Comparison of ENCODE assay signal across 1 cellular context in genomic region chr9:92669890-92670708, GRCh38.
TF ChIP-seq lines count a peak whose summit lies in the region.

IPPK (minus strand) TSS chr9:92670131; CDS start chr9:92669988, 143 bp downstream.

TF ChIP-seq in HepG2, 621 proteins besides CTCF, POLR2A, EP300 and RAD21 (continued from another document and continues in another):
- TF ChIP-seq ZNF552 (CRISPR knock-in tag; IDR thresholded peaks at IDR 0.05; ENCODE audit: borderline replicate concordance) (no peak; the same call in 1 of the 2 replicates), ISL2 (CRISPR knock-in tag; IDR thresholded peaks at IDR 0.05) (peak; percentile 77), SP140L (CRISPR knock-in tag; IDR thresholded peaks at IDR 0.05; ENCODE audit: borderline replicate concordance) (no peak), HNRNPK (IDR thresholded peaks at IDR 0.05; ENCODE audit: low read depth, low read length, poor library complexity, severe bottlenecking) (peak; percentile 65), ZNF782 (CRISPR knock-in tag; IDR thresholded peaks at IDR 0.05; ENCODE audit: borderline replicate concordance) (no peak), TEAD3 (CRISPR knock-in tag; optimal IDR thresholded peaks at IDR 0.05; ENCODE audit: borderline replicate concordance) (peak; percentile 23), ZC3H13 (CRISPR knock-in tag; IDR thresholded peaks at IDR 0.05) (peak; percentile 66), ZNF496 (CRISPR knock-in tag; IDR thresholded peaks at IDR 0.05; ENCODE audit: insufficient replicate concordance) (no peak), NFE2 (CRISPR knock-in tag; IDR thresholded peaks at IDR 0.05) (no peak), EEA1 (CRISPR knock-in tag; IDR thresholded peaks at IDR 0.05; ENCODE audit: borderline replicate concordance) (no peak), MAFG (CRISPR knock-in tag; IDR thresholded peaks at IDR 0.05) (no peak), ZNF512B (CRISPR knock-in tag; IDR thresholded peaks at IDR 0.05; ENCODE audit: borderline replicate concordance) (no peak), CREBL2 (CRISPR knock-in tag; IDR thresholded peaks at IDR 0.05; ENCODE audit: borderline replicate concordance) (0 out of 2 replicates have a peak, but pooled peaks have one; percentile 73), ZNF670 (CRISPR knock-in tag; IDR thresholded peaks at IDR 0.05; ENCODE audit: borderline replicate concordance) (no peak), ZNF790 (CRISPR knock-in tag; IDR thresholded peaks at IDR 0.05; ENCODE audit: borderline replicate concordance) (0 out of 2 replicates have a peak, but pooled peaks have one; percentile 62), ZNF766 (CRISPR knock-in tag; IDR thresholded peaks at IDR 0.05; ENCODE audit: borderline replicate concordance) (peak; percentile 63; the same call in 1 of the 2 replicates), ZNF207 (IDR thresholded peaks at IDR 0.05; ENCODE audit: borderline replicate concordance) (no peak), FOXM1 (CRISPR knock-in tag; IDR thresholded peaks at IDR 0.05) (no peak), ZNF136 (CRISPR knock-in tag; IDR thresholded peaks at IDR 0.05; ENCODE audit: low read depth) (0 out of 2 replicates have a peak, but pooled peaks have one; percentile 76), BRF2 (CRISPR knock-in tag; IDR thresholded peaks at IDR 0.05) (0 out of 2 replicates have a peak, but pooled peaks have one; percentile 16), TOPORS (CRISPR knock-in tag; IDR thresholded peaks at IDR 0.05) (no peak), ZSCAN12 (CRISPR knock-in tag; IDR thresholded peaks at IDR 0.05) (peak; percentile 84; the same call in 1 of the 2 replicates), ZKSCAN1 (IDR thresholded peaks at IDR 0.05; ENCODE audit: low read length) (no peak), ZNF792 (CRISPR knock-in tag; IDR thresholded peaks at IDR 0.05) (peak; percentile 33; the same call in 1 of the 2 replicates), ZNF230 (CRISPR knock-in tag; IDR thresholded peaks at IDR 0.05) (0 out of 2 replicates have a peak, but pooled peaks have one; percentile 23), ZMYM4 (CRISPR knock-in tag; IDR thresholded peaks at IDR 0.05) (peak; percentile 76; the same call in 1 of the 2 replicates), KIAA2018 (CRISPR knock-in tag; IDR thresholded peaks at IDR 0.05; ENCODE audit: borderline replicate concordance) (no peak), RFX5 (IDR thresholded peaks at IDR 0.05; ENCODE audit: low read depth, low read length) (peak; percentile 14; the same call in 1 of the 2 replicates), TFAP4 (IDR thresholded peaks at IDR 0.05; ENCODE audit: borderline replicate concordance, low read depth) (peak; percentile 57; the same call in 1 of the 2 replicates), RELA (CRISPR knock-in tag; IDR thresholded peaks at IDR 0.05) (0 out of 2 replicates have a peak, but pooled peaks have one; percentile 44), NFE2L1 (CRISPR knock-in tag; IDR thresholded peaks at IDR 0.05; ENCODE audit: borderline replicate concordance) (no peak), ZBTB1 (CRISPR knock-in tag; IDR thresholded peaks at IDR 0.05; ENCODE audit: borderline replicate concordance) (no peak), CBX2 (IDR thresholded peaks at IDR 0.05; ENCODE audit: low read depth, low read length) (no peak), CBX2 (CRISPR knock-in tag; IDR thresholded peaks at IDR 0.05; ENCODE audit: low read depth) (no peak), SCMH1 (CRISPR knock-in tag; IDR thresholded peaks at IDR 0.05; ENCODE audit: borderline replicate concordance) (no peak), KDM1A (CRISPR knock-in tag; IDR thresholded peaks at IDR 0.05) (no peak), ZNF7 (CRISPR knock-in tag; IDR thresholded peaks at IDR 0.05) (no peak), HOXA5 (CRISPR knock-in tag; IDR thresholded peaks at IDR 0.05) (peak; percentile 56; the same call in 1 of the 2 replicates), GATA4 (IDR thresholded peaks at IDR 0.05; ENCODE audit: borderline replicate concordance, low read depth) (no peak), MIER2 (CRISPR knock-in tag; IDR thresholded peaks at IDR 0.05) (no peak), TOE1 (CRISPR knock-in tag; IDR thresholded peaks at IDR 0.05) (peak; percentile 87; the same call in 1 of the 2 replicates), RARA (CRISPR knock-in tag; IDR thresholded peaks at IDR 0.05) (peak; percentile 57; the same call in 1 of the 2 replicates), ZKSCAN5 (CRISPR knock-in tag; IDR thresholded peaks at IDR 0.05) (no peak), KAT8 (CRISPR knock-in tag; IDR thresholded peaks at IDR 0.05) (peak; percentile 99), ZNF510 (CRISPR knock-in tag; IDR thresholded peaks at IDR 0.05; ENCODE audit: low read depth) (no peak), SYNCRIP (IDR thresholded peaks at IDR 0.05; ENCODE audit: insufficient read depth, low read depth, low read length) (no peak)
- TF ChIP-seq, protein P1, sequence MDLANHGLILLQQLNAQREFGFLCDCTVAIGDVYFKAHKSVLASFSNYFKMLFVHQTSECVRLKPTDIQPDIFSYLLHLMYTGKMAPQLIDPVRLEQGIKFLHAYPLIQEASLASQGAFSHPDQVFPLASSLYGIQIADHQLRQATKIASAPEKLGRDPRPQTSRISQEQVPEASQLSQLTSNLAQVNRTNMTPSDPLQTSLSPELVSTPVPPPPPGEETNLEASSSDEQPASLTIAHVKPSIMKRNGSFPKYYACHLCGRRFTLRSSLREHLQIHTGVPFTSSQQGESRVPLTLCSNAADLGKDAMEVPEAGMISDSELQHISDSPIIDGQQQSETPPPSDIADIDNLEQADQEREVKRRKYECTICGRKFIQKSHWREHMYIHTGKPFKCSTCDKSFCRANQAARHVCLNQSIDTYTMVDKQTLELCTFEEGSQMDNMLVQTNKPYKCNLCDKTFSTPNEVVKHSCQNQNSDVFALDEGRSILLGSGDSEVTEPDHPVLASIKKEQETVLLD (CRISPR knock-in tag; IDR thresholded peaks at IDR 0.05; ENCODE audit: low read depth), result peak; percentile 86
- TF ChIP-seq, protein P2, sequence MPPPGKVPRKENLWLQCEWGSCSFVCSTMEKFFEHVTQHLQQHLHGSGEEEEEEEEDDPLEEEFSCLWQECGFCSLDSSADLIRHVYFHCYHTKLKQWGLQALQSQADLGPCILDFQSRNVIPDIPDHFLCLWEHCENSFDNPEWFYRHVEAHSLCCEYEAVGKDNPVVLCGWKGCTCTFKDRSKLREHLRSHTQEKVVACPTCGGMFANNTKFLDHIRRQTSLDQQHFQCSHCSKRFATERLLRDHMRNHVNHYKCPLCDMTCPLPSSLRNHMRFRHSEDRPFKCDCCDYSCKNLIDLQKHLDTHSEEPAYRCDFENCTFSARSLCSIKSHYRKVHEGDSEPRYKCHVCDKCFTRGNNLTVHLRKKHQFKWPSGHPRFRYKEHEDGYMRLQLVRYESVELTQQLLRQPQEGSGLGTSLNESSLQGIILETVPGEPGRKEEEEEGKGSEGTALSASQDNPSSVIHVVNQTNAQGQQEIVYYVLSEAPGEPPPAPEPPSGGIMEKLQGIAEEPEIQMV (CRISPR knock-in tag; IDR thresholded peaks at IDR 0.05; ENCODE audit: low read depth), result no peak
- TF ChIP-seq, protein P3, sequence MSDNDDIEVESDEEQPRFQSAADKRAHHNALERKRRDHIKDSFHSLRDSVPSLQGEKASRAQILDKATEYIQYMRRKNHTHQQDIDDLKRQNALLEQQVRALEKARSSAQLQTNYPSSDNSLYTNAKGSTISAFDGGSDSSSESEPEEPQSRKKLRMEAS (IDR thresholded peaks at IDR 0.05), result 0 out of 2 replicates have a peak, but pooled peaks have one; percentile 65
- TF ChIP-seq, protein P4, sequence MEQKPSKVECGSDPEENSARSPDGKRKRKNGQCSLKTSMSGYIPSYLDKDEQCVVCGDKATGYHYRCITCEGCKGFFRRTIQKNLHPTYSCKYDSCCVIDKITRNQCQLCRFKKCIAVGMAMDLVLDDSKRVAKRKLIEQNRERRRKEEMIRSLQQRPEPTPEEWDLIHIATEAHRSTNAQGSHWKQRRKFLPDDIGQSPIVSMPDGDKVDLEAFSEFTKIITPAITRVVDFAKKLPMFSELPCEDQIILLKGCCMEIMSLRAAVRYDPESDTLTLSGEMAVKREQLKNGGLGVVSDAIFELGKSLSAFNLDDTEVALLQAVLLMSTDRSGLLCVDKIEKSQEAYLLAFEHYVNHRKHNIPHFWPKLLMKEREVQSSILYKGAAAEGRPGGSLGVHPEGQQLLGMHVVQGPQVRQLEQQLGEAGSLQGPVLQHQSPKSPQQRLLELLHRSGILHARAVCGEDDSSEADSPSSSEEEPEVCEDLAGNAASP (CRISPR knock-in tag; IDR thresholded peaks at IDR 0.05; ENCODE audit: borderline replicate concordance), result no peak; the same call in 1 of the 2 replicates
